ENCODE assay signal across 8 cellular contexts in the genomic region with DNA sequence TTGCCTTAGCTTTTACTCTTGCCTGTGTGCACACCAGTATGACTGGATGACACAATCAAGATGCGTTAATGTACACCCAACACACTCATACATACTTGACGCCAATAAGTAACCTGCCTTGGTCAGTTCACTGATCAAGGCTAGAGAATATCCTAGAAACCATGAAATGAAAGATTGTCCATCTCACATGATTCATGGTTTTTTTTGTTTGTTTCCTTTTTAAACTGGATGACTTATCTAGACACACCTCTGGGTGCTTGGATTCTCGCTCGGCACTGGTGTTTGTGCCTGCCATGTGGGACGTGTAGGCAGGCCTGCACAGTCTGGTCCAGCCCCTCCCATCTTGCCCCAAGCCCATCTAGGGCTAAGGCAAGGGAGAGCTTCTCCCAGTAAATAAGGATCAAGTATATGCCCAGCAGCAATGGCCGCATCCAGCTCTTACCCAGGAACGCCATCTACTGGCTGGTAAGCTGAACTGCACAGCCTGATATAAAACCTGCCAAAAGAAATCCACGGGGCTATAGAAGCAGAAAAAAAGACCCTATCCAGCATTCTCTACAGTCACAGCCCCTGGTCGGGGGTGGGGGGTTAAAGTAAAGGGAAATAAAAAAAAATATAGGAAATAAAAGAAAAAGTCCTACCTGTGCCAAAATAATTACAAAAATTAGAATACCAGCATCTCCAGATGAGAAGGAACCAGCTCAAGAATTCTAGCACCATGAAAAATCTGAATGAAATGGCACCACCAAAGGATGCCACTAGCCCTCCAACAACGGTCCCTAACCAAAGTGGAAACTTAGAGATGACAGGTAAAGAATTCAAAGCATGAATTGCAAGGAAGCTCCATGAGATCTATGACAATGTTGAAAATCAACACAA.
DNase-seq lines count a peak whose midpoint lies in the region; ATAC-seq, FAIRE-seq and TF ChIP-seq lines count a peak whose summit lies in the region.

No MANE protein-coding gene starts in this region.

- no peak overlapping the region for H3K4me3 ChIP-seq in endothelial cell of umbilical vein (replicated peaks in 1 of 3; ENCODE audit: insufficient read depth in 1 of 3, low read depth in 1 of 3, low read length in 3 of 3)
- no peak overlapping the region for H3K4me3 ChIP-seq in neutrophil (ENCODE audit: low read depth in 1 of 2, low read length in 1 of 2)

- no peaks in the 10 kb centered on the region for H3K79me2 ChIP-seq in endothelial cell of umbilical vein (ENCODE audit: control insufficient read depth, insufficient read depth, low read length)

- H2AFZ ChIP-seq in endothelial cell of umbilical vein (ENCODE audit: low read depth, low read length) = no peak overlapping the region

- no peak overlapping the region for H3K27ac ChIP-seq in endothelial cell of umbilical vein (ENCODE audit: insufficient read depth, low read depth, low read length)
- no peak overlapping the region for H3K27ac ChIP-seq in neutrophil

- no peaks in the 10 kb centered on the region for H3K9me1 ChIP-seq in endothelial cell of umbilical vein (replicated peaks; ENCODE audit: control insufficient read depth, extremely low read depth, insufficient read depth, low read length)

- peak; percentile 18 for FAIRE-seq in endothelial cell of umbilical vein (lab: Jason Lieb, UNC)

- TF ChIP-seq POLR2A in endothelial cell of umbilical vein (IDR thresholded peaks at IDR 0.05; ENCODE audit: low read depth, low read length) = no peak

- H3K27me3 ChIP-seq in endothelial cell of umbilical vein (ENCODE audit: control insufficient read depth in 2 of 2, insufficient read depth in 2 of 2, low read length in 2 of 2) (no peaks in the 10 kb centered on the region), neutrophil (no peaks in the 10 kb centered on the region)

- H3K36me3 ChIP-seq in endothelial cell of umbilical vein (ENCODE audit: control insufficient read depth in 2 of 2, extremely low read depth in 1 of 2, insufficient read depth in 2 of 2, low read length in 2 of 2) = no peaks in the 10 kb centered on the region
- H3K36me3 ChIP-seq in neutrophil = no peaks in the 10 kb centered on the region

- intact Hi-C loops in endothelial cell of umbilical vein (cut with micrococcal nuclease) = loop anchor here (1.0 kb wide), 1 partner anchor 17 kb away; no protein-coding TSS in a partner anchor

- H3K9me3 ChIP-seq in endothelial cell of umbilical vein (replicated peaks; ENCODE audit: control insufficient read depth, insufficient read depth, low read length) (no peaks in the 10 kb centered on the region), neutrophil (no peaks in the 10 kb centered on the region)

- DNase-seq in EH (ENCODE audit: low read depth) (peak; percentile 54), GM20000 (ENCODE audit: low spot score) (peak; percentile 38), SK-MEL-5 (ENCODE audit: low read depth, low spot score) (peak; percentile 76), endothelial cell of umbilical vein (ENCODE audit: low read depth, low spot score) (peak; percentile 39), NCI-H1436 treated with DMSO at 0.1 percent for 48 hours (lab: John Stamatoyannopoulos, UW) (no peak)

- no peaks in the 10 kb centered on the region for H4K20me1 ChIP-seq in endothelial cell of umbilical vein (replicated peaks; ENCODE audit: control insufficient read depth, extremely low read depth, insufficient read depth, low read length)

- no peak for ATAC-seq in GM18870 (IDR thresholded peaks at IDR 0.05; ENCODE audit: unreplicated experiment)

- no peaks in the 10 kb centered on the region for H3K4me1 ChIP-seq in endothelial cell of umbilical vein (ENCODE audit: control insufficient read depth, extremely low read depth, insufficient read depth, low read length)
- H3K4me1 ChIP-seq in neutrophil (ENCODE audit: control insufficient read depth in 1 of 2, insufficient read depth in 1 of 2, low read depth in 1 of 2, low read length in 1 of 2) = no peaks in the 10 kb centered on the region

- dilution Hi-C loops in endothelial cell of umbilical vein (cut with MboI; ENCODE audit: extremely low pct_ligation_motif_present, low sequenced_read_pairs) = loop anchor here (25.0 kb wide), 1 partner anchor 616 kb away; no protein-coding TSS in a partner anchor

- H3K4me2 ChIP-seq in endothelial cell of umbilical vein (ENCODE audit: insufficient read depth, low read length) = no peak overlapping the region

- CTCF ChIA-PET in endothelial cell of umbilical vein (lab: Charles Lee) = interaction anchor here (0.6 to 7.9 kb wide), 21 partner anchors 9 to 1218 kb away, joined by 3 to 337 read pairs (median 4); a partner anchor contains a TSS

- BruUV-seq in endothelial cell of umbilical vein (replicated peaks; lab: Mats Ljungman, UMichigan) = no TSS peak

- TF ChIP-seq CTCF in GM20000 (IDR thresholded peaks at IDR 0.05; ENCODE audit: extremely low read depth, missing control alignments) = peak; percentile 90
- peak; percentile 98 for TF ChIP-seq CTCF in LNCAP (IDR thresholded peaks at IDR 0.05)
- TF ChIP-seq CTCF in endothelial cell of umbilical vein (IDR thresholded peaks at IDR 0.05; ENCODE audit: extremely low read depth in 1 of 2, insufficient read depth in 1 of 2, low read depth in 1 of 2, low read length in 2 of 2) = peak; percentile 90 to 92
- TF ChIP-seq CTCF in neutrophil (IDR thresholded peaks at IDR 0.05) = peak; percentile 65

- H3K9ac ChIP-seq in endothelial cell of umbilical vein (replicated peaks; ENCODE audit: extremely low read depth, insufficient read depth, low read length) = no peak overlapping the region

- in situ Hi-C loops in SK-MEL-5 (cut with HindIII; ENCODE audit: low pct_unique_long_range_greater_than_20kb, low sequenced_read_pairs) = loop anchor here (25.0 kb wide), 1 partner anchor 616 kb away; no protein-coding TSS in a partner anchor

- POLR2A ChIA-PET in endothelial cell of umbilical vein (lab: Charles Lee) = no interaction called here

TF ChIP-seq in endothelial cell of umbilical vein, 7 proteins besides CTCF, POLR2A, EP300 and RAD21:
- TF ChIP-seq POLR2AphosphoS5 (IDR thresholded peaks at IDR 0.05; ENCODE audit: insufficient read depth, low read depth, low read length) = no peak
- TF ChIP-seq FOS (IDR thresholded peaks at IDR 0.05; ENCODE audit: borderline replicate concordance, insufficient read depth, low read length) = no peak
- TF ChIP-seq, protein P1, sequence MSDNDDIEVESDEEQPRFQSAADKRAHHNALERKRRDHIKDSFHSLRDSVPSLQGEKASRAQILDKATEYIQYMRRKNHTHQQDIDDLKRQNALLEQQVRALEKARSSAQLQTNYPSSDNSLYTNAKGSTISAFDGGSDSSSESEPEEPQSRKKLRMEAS (IDR thresholded peaks at IDR 0.05; ENCODE audit: insufficient read depth, insufficient read length) = no peak
- TF ChIP-seq GATA2 (IDR thresholded peaks at IDR 0.05; ENCODE audit: insufficient read depth, insufficient read length, low read depth, low read length) = no peak
- no peak for TF ChIP-seq MYC (IDR thresholded peaks at IDR 0.05; ENCODE audit: low read depth, low read length)
- TF ChIP-seq JUN (IDR thresholded peaks at IDR 0.05; ENCODE audit: borderline replicate concordance, insufficient read depth, insufficient read length, low read depth) = no peak
- no peak for TF ChIP-seq EZH2 (IDR thresholded peaks at IDR 0.05; ENCODE audit: borderline replicate concordance, low read depth, low read length, severe bottlenecking)
